ENCODE assay signal across 25 cellular contexts in genomic region chr5:159227452-159227851, GRCh38.
"Had no signal": no experiment of that assay in that cellular context is flagged by ENCODE, and none has a peak within 500 bp of the region (broad histone marks: within the 10 kb centered on the region; RNA-seq: fewer than 3 reads in every experiment).

No MANE protein-coding gene starts in this region.

- DNase-seq: activated CD4-positive, alpha-beta T cell treated with anti-CD3 and anti-CD28 coated beads, Interleukin-2, amount 10 ng/mL, durations not matched to agents 7 days and 5 days; activated CD8-positive, alpha-beta memory T cell treated with anti-CD3 and anti-CD28 coated beads, Interleukin-2, amount 10 ng/mL, durations not matched to agents 7 days and 5 days; activated CD8-positive, alpha-beta T cell treated with anti-CD3 and anti-CD28 coated beads for 36 hours; activated gamma-delta T cell; activated naive CD4-positive, alpha-beta T cell treated with anti-CD3 and anti-CD28 coated beads, Interleukin-2, amount 50 U/mL, for 16 hours; activated naive CD8-positive, alpha-beta T cell treated with anti-CD3 and anti-CD28 coated beads, Interleukin-2, amount 50 U/mL, for 24 hours; activated T-cell treated with anti-CD3 and anti-CD28 coated beads for 4 hours; anterior cingulate cortex; body of pancreas; caudate nucleus; effector CD8-positive, alpha-beta T cell; heart left ventricle; left ventricle myocardium inferior; midbrain; natural killer cell; retina; sigmoid colon; stimulated activated CD4-positive, alpha-beta T cell treated with anti-CD3 and anti-CD28 coated beads, Interleukin-15, amount 100 ng/mL, for 24 hours; T-helper 2 cell; transverse colon had no signal

- H3K4me1 ChIP-seq: body of pancreas, sigmoid colon, transverse colon, vagina had no signal

- H3K36me3 Mint-ChIP-seq: activated CD8-positive, alpha-beta memory T cell treated with anti-CD3 and anti-CD28 coated beads, Interleukin-2, amount 10 ng/mL, durations not matched to agents 7 days and 5 days; natural killer cell; stimulated activated memory B cell treated with anti-CD40 and anti-IgM and Interleukin-4, amounts not matched to agents 10 μg/mL and 1 μg/mL and 100 μg/mL, for 72 hours had no signal

- H3K4me1 Mint-ChIP-seq: activated CD4-positive, alpha-beta T cell treated with anti-CD3 and anti-CD28 coated beads, Interleukin-2, amount 10 ng/mL, durations not matched to agents 7 days and 5 days; activated CD8-positive, alpha-beta memory T cell treated with anti-CD3 and anti-CD28 coated beads, Interleukin-2, amount 10 ng/mL, durations not matched to agents 7 days and 5 days; activated naive CD8-positive, alpha-beta T cell treated with anti-CD3 and anti-CD28 coated beads, Interleukin-2, amount 50 U/mL, for 24 hours; natural killer cell; stimulated activated memory B cell treated with anti-CD40 and anti-IgM and Interleukin-4, amounts not matched to agents 10 μg/mL and 1 μg/mL and 100 μg/mL, for 72 hours had no signal

- H3K36me3 ChIP-seq: heart left ventricle, left ventricle myocardium inferior, sigmoid colon, transverse colon, vagina had no signal

- H3K9me3 Mint-ChIP-seq: activated CD4-positive, alpha-beta T cell treated with anti-CD3 and anti-CD28 coated beads, Interleukin-2, amount 10 ng/mL, durations not matched to agents 7 days and 5 days; activated CD8-positive, alpha-beta T cell treated with anti-CD3 and anti-CD28 coated beads for 36 hours; activated naive CD8-positive, alpha-beta T cell treated with anti-CD3 and anti-CD28 coated beads, Interleukin-2, amount 50 U/mL, for 24 hours; dendritic cell treated with granulocyte-macrophage colony-stimulating factor and Interleukin-4, amounts not matched to agents 40 ng/mL and 50 ng/mL, for 4 days; natural killer cell; stimulated activated memory B cell treated with anti-CD40 and anti-IgM and Interleukin-4, amounts not matched to agents 10 μg/mL and 1 μg/mL and 100 μg/mL, for 72 hours had no signal

- H3K4me3 Mint-ChIP-seq: activated CD4-positive, alpha-beta T cell treated with anti-CD3 and anti-CD28 coated beads, Interleukin-2, amount 10 ng/mL, durations not matched to agents 7 days and 5 days; activated CD8-positive, alpha-beta memory T cell treated with anti-CD3 and anti-CD28 coated beads, Interleukin-2, amount 10 ng/mL, durations not matched to agents 7 days and 5 days; activated CD8-positive, alpha-beta T cell treated with anti-CD3 and anti-CD28 coated beads for 36 hours; activated naive CD8-positive, alpha-beta T cell treated with anti-CD3 and anti-CD28 coated beads, Interleukin-2, amount 50 U/mL, for 24 hours; dendritic cell treated with granulocyte-macrophage colony-stimulating factor and Interleukin-4, amounts not matched to agents 40 ng/mL and 50 ng/mL, for 4 days; natural killer cell; stimulated activated memory B cell treated with anti-CD40 and anti-IgM and Interleukin-4, amounts not matched to agents 10 μg/mL and 1 μg/mL and 100 μg/mL, for 72 hours had no signal

- H3K4me3 ChIP-seq: body of pancreas, heart left ventricle, left ventricle myocardium inferior, sigmoid colon, smooth muscle cell, transverse colon, vagina had no signal

- ATAC-seq: activated CD8-positive, alpha-beta memory T cell treated with anti-CD3 and anti-CD28 coated beads, Interleukin-2, amount 10 ng/mL, durations not matched to agents 7 days and 5 days; activated CD8-positive, alpha-beta T cell treated with anti-CD3 and anti-CD28 coated beads for 36 hours; activated naive CD8-positive, alpha-beta T cell treated with anti-CD3 and anti-CD28 coated beads, Interleukin-2, amount 50 U/mL, for 24 hours; body of pancreas; heart left ventricle; natural killer cell; stimulated activated memory B cell treated with anti-CD40 and anti-IgM and Interleukin-4, amounts not matched to agents 10 μg/mL and 1 μg/mL and 100 μg/mL, for 72 hours had no signal

- H3K9me3 ChIP-seq: body of pancreas, heart left ventricle, left ventricle myocardium inferior, sigmoid colon, transverse colon, vagina had no signal

- H3K27ac ChIP-seq: body of pancreas, heart left ventricle, left ventricle myocardium inferior, sigmoid colon, transverse colon, vagina had no signal

- H3K4me2 ChIP-seq: smooth muscle cell had no signal

- H3K27ac Mint-ChIP-seq: activated CD4-positive, alpha-beta T cell treated with anti-CD3 and anti-CD28 coated beads, Interleukin-2, amount 10 ng/mL, durations not matched to agents 7 days and 5 days; activated CD8-positive, alpha-beta memory T cell treated with anti-CD3 and anti-CD28 coated beads, Interleukin-2, amount 10 ng/mL, durations not matched to agents 7 days and 5 days; activated CD8-positive, alpha-beta T cell treated with anti-CD3 and anti-CD28 coated beads for 36 hours; activated naive CD8-positive, alpha-beta T cell treated with anti-CD3 and anti-CD28 coated beads, Interleukin-2, amount 50 U/mL, for 24 hours; dendritic cell treated with granulocyte-macrophage colony-stimulating factor and Interleukin-4, amounts not matched to agents 40 ng/mL and 50 ng/mL, for 4 days; natural killer cell; progenitor cell of endocrine pancreas; stimulated activated memory B cell treated with anti-CD40 and anti-IgM and Interleukin-4, amounts not matched to agents 10 μg/mL and 1 μg/mL and 100 μg/mL, for 72 hours had no signal

- H3K27me3 ChIP-seq: body of pancreas, heart left ventricle, sigmoid colon, transverse colon, vagina had no signal

- H3K27me3 Mint-ChIP-seq: activated CD8-positive, alpha-beta T cell treated with anti-CD3 and anti-CD28 coated beads for 36 hours; stimulated activated memory B cell treated with anti-CD40 and anti-IgM and Interleukin-4, amounts not matched to agents 10 μg/mL and 1 μg/mL and 100 μg/mL, for 72 hours had no signal
